14 cellular contexts compared by ENCODE assay signal in genomic region chrX:109624641-109625311, GRCh38. TPM values are rescaled to one million over a fixed set of nuclear protein-coding genes. Genes with fewer than 3 reads are reported as not detected.
A peak's percentile ranks its signal among the peaks of the same experiment; 100 is the strongest.
DNase-seq lines count a peak whose midpoint lies in the region; ATAC-seq and TF ChIP-seq lines count a peak whose summit lies in the region.
"Had no signal": no experiment of that assay in that cellular context is flagged by ENCODE, and none has a peak within 500 bp of the region (broad histone marks: within the 10 kb centered on the region; RNA-seq: fewer than 3 reads in every experiment).

A gene with protein sequence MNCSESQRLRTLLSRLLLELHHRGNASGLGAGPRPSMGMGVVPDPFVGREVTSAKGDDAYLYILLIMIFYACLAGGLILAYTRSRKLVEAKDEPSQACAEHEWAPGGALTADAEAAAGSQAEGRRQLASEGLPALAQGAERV (minus strand): TSS chrX:109625172. CDS start chrX:109625020, 152 bp downstream.

- H3K4me3 Mint-ChIP-seq in neural crest cell: peak within 1 kb of the TSS; percentile 84
- H3K4me3 Mint-ChIP-seq: activated T-cell treated with anti-CD3 and anti-CD28 coated beads, Interleukin-2, amount 50 U/mL, for 24 hours; central memory CD8-positive, alpha-beta T cell had no signal

- TF ChIP-seq CTCF in heart right ventricle (IDR thresholded peaks at IDR 0.05) (no peak), neural crest cell (conservative IDR thresholded peaks at IDR 0.05) (no peak)

- H3K4me1 Mint-ChIP-seq in neural crest cell: peaks cover 21% of the 10 kb centered on the region
- H3K4me1 Mint-ChIP-seq: central memory CD8-positive, alpha-beta T cell had no signal

- H3K27me3 Mint-ChIP-seq in neural crest cell (ENCODE audit: low read depth): peaks cover 5% of the 10 kb centered on the region
- H3K27me3 Mint-ChIP-seq: central memory CD8-positive, alpha-beta T cell had no signal

- peak within 1 kb of the TSS in 9 of 10 donors; percentile 3 to 41 (median 27) for H3K4me3 ChIP-seq in heart right ventricle

- intact Hi-C loops in Right ventricle myocardium inferior (cut with DNase I): loop anchor here (5.0 kb wide), 1 partner anchor 87 kb away; the partner anchor contains the start of gene NXT2
- intact Hi-C loops in cardiac septum (cut with DNase I): no loop called here
- intact Hi-C loops in heart right ventricle (cut with DNase I): loop anchor here in 1 of 10 donors (5.0 kb wide), 1 partner anchor 87 kb away; the partner anchor contains the start of gene NXT2

- H3K9me3 Mint-ChIP-seq in neural crest cell: peaks cover 3% of the 10 kb centered on the region
- H3K9me3 Mint-ChIP-seq: activated T-cell treated with anti-CD3 and anti-CD28 coated beads, Interleukin-2, amount 50 U/mL, for 24 hours; central memory CD8-positive, alpha-beta T cell had no signal

- ATAC-seq in Right ventricle myocardium inferior (peak; percentile 37), heart right ventricle (peak in 5 of 8 donors; percentile 11 to 51 (median 33))

- H3K27ac ChIP-seq in heart right ventricle: no peak within 1 kb of the TSS
- H3K27ac ChIP-seq: KMS-11, Peyer's patch had no signal

- DNase-seq in Right ventricle myocardium inferior (ENCODE audit: missing footprints) (peak; percentile 57), cardiac septum (ENCODE audit: low spot score) (no peak), heart right ventricle (peak in 1 of 2 donors; percentile 23), neural crest cell (ENCODE audit: low read depth, low spot score) (peak; percentile 67), DMS153 (lab: John Stamatoyannopoulos, UW) (no peak), foreskin melanocyte (no peak), NCI-H187 treated with DMSO at 0.1 percent for 48 hours (lab: John Stamatoyannopoulos, UW) (no peak)
- no peak for DNase-seq in activated CD4-positive, alpha-beta T cell treated with anti-CD3 and anti-CD28 coated beads for 4 hours
- DNase-seq: activated T-cell treated with anti-CD3 and anti-CD28 coated beads, Interleukin-2, amount 50 U/mL, for 24 hours; EL; NCI-H2081; Peyer's patch had no signal

- H3K27ac Mint-ChIP-seq in neural crest cell (ENCODE audit: unreplicated experiment): peak within 1 kb of the TSS; percentile 81
- H3K27ac Mint-ChIP-seq: activated T-cell treated with anti-CD3 and anti-CD28 coated beads, Interleukin-2, amount 50 U/mL, for 24 hours had no signal

- H3K36me3 Mint-ChIP-seq in neural crest cell (ENCODE audit: low read depth): peaks cover 6% of the 10 kb centered on the region

- 26 to 30% methylated on average over 46 to 66 of the region's 67 CpGs for WGBS in heart right ventricle, 2 donors

- no peaks in the 10 kb centered on the region for H3K4me1 ChIP-seq in heart right ventricle
- H3K4me1 ChIP-seq: Peyer's patch had no signal

- no peaks in the 10 kb centered on the region for H3K36me3 ChIP-seq in heart right ventricle
- H3K36me3 ChIP-seq: Peyer's patch had no signal

- no peaks in the 10 kb centered on the region for H3K9me3 ChIP-seq in heart right ventricle
- H3K9me3 ChIP-seq: Peyer's patch had no signal

- peaks cover 0 to 31% (median 0%) of the 10 kb centered on the region in 7 donors for H3K27me3 ChIP-seq in heart right ventricle
- H3K27me3 ChIP-seq: Peyer's patch had no signal

RNA-seq across cellular contexts. Expression of the gene that starts here (rescaled TPM):
- 0.43 TPM for total RNA-seq in Right ventricle myocardium inferior
- 0.38 TPM for total RNA-seq in cardiac septum
- under 1 TPM in 8 of 10 donors, not detected in 2; 0.20 to 0.67 (median 0.26) TPM for total RNA-seq in heart right ventricle
- under 1 TPM; 0.22 to 0.36 TPM for polyA plus RNA-seq in heart right ventricle
- total RNA-seq in neural crest cell: 1.9 TPM in 2 replicates
- total RNA-seq: Peyer's patch had no signal

Comparison
In these comparisons a context has a peak if more than half of its experiments do, and no peak if none do; other contexts are left out.
1. Peak in DNase-seq and ATAC-seq in Right ventricle myocardium inferior; RNA of the gene not detected or under 1 TPM.
2. Peak in ATAC-seq and H3K4me3 ChIP-seq in heart right ventricle; RNA of the gene not detected or under 1 TPM.